ENCODE assay signal across 14 cellular contexts in the genomic region with DNA sequence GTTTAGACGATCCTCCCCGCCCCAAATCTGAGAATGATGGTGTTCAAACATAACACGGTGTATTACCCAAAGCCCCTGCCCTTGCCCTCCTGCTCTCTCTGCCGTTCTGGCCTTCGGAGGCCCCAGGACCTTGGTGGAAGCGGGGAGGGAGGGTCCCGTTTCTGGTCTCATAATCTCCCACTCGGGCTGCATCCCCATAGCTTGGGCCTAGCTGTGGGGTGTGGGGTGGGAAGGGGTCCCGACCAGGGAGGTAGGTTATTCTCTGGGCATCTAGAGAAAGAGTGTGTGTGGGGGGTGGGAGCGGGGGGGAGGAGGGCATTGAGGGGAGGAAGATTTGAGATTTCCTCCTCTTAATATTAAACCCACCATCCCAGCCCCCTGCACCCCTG. TPM values are rescaled to one million over a fixed set of nuclear protein-coding genes. Genes with fewer than 3 reads are reported as not detected.
DNase-seq lines count a peak whose midpoint lies in the region; ATAC-seq and TF ChIP-seq lines count a peak whose summit lies in the region.
"Had no signal": no experiment of that assay in that cellular context is flagged by ENCODE, and none has a peak within 500 bp of the region (broad histone marks: within the 10 kb centered on the region; RNA-seq: fewer than 3 reads in every experiment).

No MANE protein-coding gene starts in this region.

- peaks cover 46% of the 10 kb centered on the region for H3K79me2 ChIP-seq in neural cell (replicated peaks; ENCODE audit: insufficient read depth, low read length)

- H3K4me2 ChIP-seq in neural cell (ENCODE audit: low read length): peak overlapping the region; percentile 95

- no peak overlapping the region for H3K4me3 Mint-ChIP-seq in MCF 10A (ENCODE audit: unreplicated experiment)
- peak overlapping the region; percentile 73 for H3K4me3 Mint-ChIP-seq in type B pancreatic cell
- no peak overlapping the region for H3K4me3 Mint-ChIP-seq in stimulated activated naive B cell treated with anti-CD40 and anti-IgM and Interleukin-4, amounts not matched to agents 10 μg/mL and 1 μg/mL and 100 μg/mL, for 72 hours

- H3K4me1 Mint-ChIP-seq in MCF 10A (ENCODE audit: insufficient read depth, unreplicated experiment): peaks cover 6% of the 10 kb centered on the region
- H3K4me1 Mint-ChIP-seq in type B pancreatic cell (ENCODE audit: unreplicated experiment): peaks cover 67% of the 10 kb centered on the region
- peaks cover 13 to 23% of the 10 kb centered on the region in 2 donors for H3K4me1 Mint-ChIP-seq in stimulated activated naive B cell treated with anti-CD40 and anti-IgM and Interleukin-4, amounts not matched to agents 10 μg/mL and 1 μg/mL and 100 μg/mL, for 72 hours

- CTCF ChIA-PET in MCF 10A (lab: Yijun Ruan, JAX): interaction anchor here (0.7 to 14.8 kb wide), 4 partner anchors 180 to 1220 kb away, joined by 3 to 192 read pairs (median 5); no protein-coding TSS in a partner anchor

- H3K9ac ChIP-seq in neural cell (ENCODE audit: low read length): peak overlapping the region; percentile 95

- peak overlapping the region; percentile 58 to 78 (median 65) for H3K4me3 ChIP-seq in breast epithelium
- H3K4me3 ChIP-seq in esophagus muscularis mucosa: peak overlapping the region; percentile 72 to 77 (median 74)
- peak overlapping the region; percentile 97 for H3K4me3 ChIP-seq in neural cell (ENCODE audit: low read length)
- H3K4me3 ChIP-seq: K562 had no signal

- peak overlapping the region in 1 of 2 donors; percentile 4 for H3K27ac ChIP-seq in breast epithelium
- H3K27ac ChIP-seq in esophagus muscularis mucosa (replicated peaks in 1 of 4): peak overlapping the region; percentile 76 to 90 (median 87)
- peak overlapping the region; percentile 92 for H3K27ac ChIP-seq in neural cell (ENCODE audit: low read length)

- DNase-seq in breast epithelium (ENCODE audit: low spot score in 2 of 2) (no peak), MCF 10A (ENCODE audit: unreplicated experiment) (no peak), esophagus muscularis mucosa (ENCODE audit: extremely low spot score) (no peak), type B pancreatic cell (ENCODE audit: extremely low spot score, unreplicated experiment) (no peak), SW 1271 (lab: John Stamatoyannopoulos, UW) (no peak)
- no peak for DNase-seq in stimulated activated naive B cell treated with anti-CD40 and anti-IgM and Interleukin-4, amounts not matched to agents 10 μg/mL and 1 μg/mL and 100 μg/mL, for 72 hours
- DNase-seq: ACHN; effector memory CD8-positive, alpha-beta T cell; NCI-H524 treated with DMSO at 0.1 percent for 48 hours; stimulated activated CD4-positive, alpha-beta T cell treated with anti-CD3 and anti-CD28 coated beads, Interleukin-1b, Interleukin-23, amount 100 ng/mL, for 48 hours; T-helper 1 cell had no signal

- TF ChIP-seq RAD21 in neural cell (conservative IDR thresholded peaks at IDR 0.05): no peak

- no peak overlapping the region for H2AFZ ChIP-seq in neural cell (ENCODE audit: low read depth, low read length)

- no peaks in the 10 kb centered on the region for H4K20me1 ChIP-seq in neural cell (ENCODE audit: insufficient read depth)

- intact Hi-C loops in breast epithelium (cut with DNase I; ENCODE audit: low total_unique reads): no loop called here
- intact Hi-C loops in MCF 10A (cut with micrococcal nuclease): no loop called here
- intact Hi-C loops in esophagus muscularis mucosa (cut with DNase I): loop anchor here (5.0 kb wide), 2 partner anchors 55 to 330 kb away; partner anchors contain the start of gene FEZ1

- H3K36me3 Mint-ChIP-seq in MCF 10A (ENCODE audit: insufficient read depth, unreplicated experiment): no peaks in the 10 kb centered on the region
- no peaks in the 10 kb centered on the region for H3K36me3 Mint-ChIP-seq in type B pancreatic cell
- no peaks in the 10 kb centered on the region for H3K36me3 Mint-ChIP-seq in stimulated activated naive B cell treated with anti-CD40 and anti-IgM and Interleukin-4, amounts not matched to agents 10 μg/mL and 1 μg/mL and 100 μg/mL, for 72 hours

- H3K27me3 Mint-ChIP-seq in MCF 10A (ENCODE audit: insufficient read depth, unreplicated experiment): peaks cover 16% of the 10 kb centered on the region
- peaks cover 74% of the 10 kb centered on the region for H3K27me3 Mint-ChIP-seq in type B pancreatic cell
- peaks cover 76 to 94% of the 10 kb centered on the region in 2 donors for H3K27me3 Mint-ChIP-seq in stimulated activated naive B cell treated with anti-CD40 and anti-IgM and Interleukin-4, amounts not matched to agents 10 μg/mL and 1 μg/mL and 100 μg/mL, for 72 hours

- no TSS peak for BruUV-seq in MCF 10A (replicated peaks; lab: Mats Ljungman, UMichigan)

- TF ChIP-seq EP300 in esophagus muscularis mucosa (IDR thresholded peaks at IDR 0.05) (no peak), neural cell (conservative IDR thresholded peaks at IDR 0.05; ENCODE audit: poor library complexity, severe bottlenecking) (no peak)

- H3K9me2 ChIP-seq in neural cell (ENCODE audit: insufficient read depth, low read length): no peaks in the 10 kb centered on the region

- 29% methylated on average over 7 of the region's 10 CpGs for WGBS in esophagus muscularis mucosa

- H3K27me3 ChIP-seq in breast epithelium (peaks cover 0 to 11% of the 10 kb centered on the region in 2 donors), esophagus muscularis mucosa (peaks cover 0 to 14% (median 0%) of the 10 kb centered on the region in 4 donors), neural cell (ENCODE audit: insufficient read depth, low read depth, low read length) (no peaks in the 10 kb centered on the region)

- no peak for ATAC-seq in HG02852 (IDR thresholded peaks at IDR 0.05; ENCODE audit: unreplicated experiment)
- ATAC-seq in stimulated activated naive B cell treated with anti-CD40 and anti-IgM and Interleukin-4, amounts not matched to agents 10 μg/mL and 1 μg/mL and 100 μg/mL, for 72 hours (replicated peaks): no peak
- ATAC-seq: effector memory CD8-positive, alpha-beta T cell; K562 had no signal

- H3K9me3 Mint-ChIP-seq in MCF 10A (ENCODE audit: unreplicated experiment) (no peaks in the 10 kb centered on the region), type B pancreatic cell (no peaks in the 10 kb centered on the region)
- H3K9me3 Mint-ChIP-seq in stimulated activated naive B cell treated with anti-CD40 and anti-IgM and Interleukin-4, amounts not matched to agents 10 μg/mL and 1 μg/mL and 100 μg/mL, for 72 hours: no peaks in the 10 kb centered on the region
- H3K9me3 Mint-ChIP-seq: effector memory CD8-positive, alpha-beta T cell had no signal

- H3K27ac Mint-ChIP-seq in MCF 10A (ENCODE audit: low read depth, unreplicated experiment) (no peak overlapping the region), type B pancreatic cell (no peak overlapping the region)
- H3K27ac Mint-ChIP-seq in stimulated activated naive B cell treated with anti-CD40 and anti-IgM and Interleukin-4, amounts not matched to agents 10 μg/mL and 1 μg/mL and 100 μg/mL, for 72 hours: no peak overlapping the region
- H3K27ac Mint-ChIP-seq: effector memory CD8-positive, alpha-beta T cell had no signal

- H3F3A ChIP-seq in neural cell (ENCODE audit: insufficient read depth, low read length, poor library complexity, severe bottlenecking): peaks cover 13% of the 10 kb centered on the region

- POLR2A ChIA-PET in MCF 10A (lab: Yijun Ruan, JAX): no interaction called here

- TF ChIP-seq POLR2A in breast epithelium (IDR thresholded peaks at IDR 0.05) (no peak), esophagus muscularis mucosa (IDR thresholded peaks at IDR 0.05; ENCODE audit: low read depth) (no peak)

- H3K9me3 ChIP-seq in breast epithelium (no peaks in the 10 kb centered on the region), esophagus muscularis mucosa (no peaks in the 10 kb centered on the region), neural cell (ENCODE audit: low read length) (no peaks in the 10 kb centered on the region)

- TF ChIP-seq CTCF in breast epithelium (IDR thresholded peaks at IDR 0.05) (no peak), MCF 10A (IDR thresholded peaks at IDR 0.05; ENCODE audit: unreplicated experiment) (no peak), esophagus muscularis mucosa (IDR thresholded peaks at IDR 0.05) (no peak), neural cell (IDR thresholded peaks at IDR 0.05; ENCODE audit: poor library complexity, severe bottlenecking) (no peak), type B pancreatic cell (conservative IDR thresholded peaks at IDR 0.05) (no peak)

- H3K36me3 ChIP-seq in breast epithelium: no peaks in the 10 kb centered on the region
- H3K36me3 ChIP-seq in esophagus muscularis mucosa: no peaks in the 10 kb centered on the region
- no peaks in the 10 kb centered on the region for H3K36me3 ChIP-seq in neural cell (ENCODE audit: insufficient read depth, low read length)

- H3K4me1 ChIP-seq in breast epithelium (no peaks in the 10 kb centered on the region), esophagus muscularis mucosa (peaks cover 22 to 77% (median 67%) of the 10 kb centered on the region in 4 donors)

RNA-seq across cellular contexts. Expression of gene PKNOX2, which starts 2.3 kb away (rescaled TPM):
- total RNA-seq in breast epithelium (1 to 10 TPM in 1 of 3 donors, under 1 TPM in 2; 0.32 to 1.0 (median 0.66) TPM), MCF 10A (2022) (not detected in 2 replicates), esophagus muscularis mucosa (1 to 10 TPM in 3 of 4 donors, under 1 TPM in 1; 0.83 to 4.1 (median 2.5) TPM), type B pancreatic cell (ENCODE audit: low replicate concordance) (0.95 and 15.3 TPM in 2 replicates)
- polyA plus RNA-seq in neural cell: 0.99 and 1.2 TPM in 2 replicates
- 4.7 and 7.8 TPM in 2 replicates for polyA minus RNA-seq in neural cell
- total RNA-seq: K562 had no signal
- polyA plus RNA-seq: K562 had no signal

RNA-seq across cellular contexts. Expression of gene TMEM218, which starts 55.5 kb away (rescaled TPM):
- total RNA-seq in breast epithelium: 10 to 100 TPM; 20.6 to 26.2 (median 22.4) TPM
- 21.1 and 31.3 TPM in 2 replicates for total RNA-seq in MCF 10A (2022)
- 10 to 100 TPM; 13.1 to 20.4 (median 15.5) TPM for total RNA-seq in esophagus muscularis mucosa
- 70.0 and 86.6 TPM in 2 replicates for polyA plus RNA-seq in neural cell
- 23.1 and 30.6 TPM in 2 replicates for polyA minus RNA-seq in neural cell
- total RNA-seq in type B pancreatic cell (ENCODE audit: low replicate concordance): 17.2 and 33.2 TPM in 2 replicates
